Comparison of ENCODE assay signal across 27 cellular contexts in genomic region chr4:139232751-139233150, GRCh38. TPM values are rescaled to one million over a fixed set of nuclear protein-coding genes. Genes with fewer than 3 reads are reported as not detected.
"Had no signal": no experiment of that assay in that cellular context is flagged by ENCODE, and none has a peak within 500 bp of the region (broad histone marks: within the 10 kb centered on the region; RNA-seq: fewer than 3 reads in every experiment).

No MANE protein-coding gene starts in this region.

- H3K9me3 ChIP-seq: Peyer's patch, SK-N-SH had no signal

- FAIRE-seq: HepG2 had no signal

- H3K4me2 ChIP-seq: PC-9, SK-N-SH had no signal

- H2AFZ ChIP-seq: PC-9 had no signal

- H3K4me1 ChIP-seq: Peyer's patch had no signal

- DNase-seq: IMR-90, Kasumi-1, KG1, NCI-H1092, NCI-H1105 treated with DMSO at 0.1 percent for 48 hours, NCI-H1417 treated with DMSO at 0.1 percent for 48 hours, NCI-H146, NCI-H1694 treated with DMSO at 0.1 percent for 48 hours, NCI-H1930, NCI-H2081 treated with DMSO at 0.1 percent for 48 hours, NCI-H2171, NCI-H226, NCI-H446, NCI-H510A, NCI-H524 treated with DMSO at 0.1 percent for 48 hours, NCI-H69, NCI-H774, OCI-M1, PC-9, Peyer's patch, Right ventricle myocardium superior, SK-N-SH, T-helper 1 cell had no signal

- H3K27ac ChIP-seq: PC-9, Peyer's patch had no signal

- H3K27me3 ChIP-seq: Peyer's patch had no signal

- H3K9ac ChIP-seq: SK-N-SH had no signal

- H3K36me3 ChIP-seq: Peyer's patch had no signal

- H3K9me2 ChIP-seq: SK-N-SH had no signal

- H3K4me3 ChIP-seq: PC-9, Peyer's patch had no signal

RNA-seq across cellular contexts. Expression of gene MGARP, which starts 47.3 kb away (rescaled TPM):
- total RNA-seq: HT1080, MCF 10A, PC-9, Peyer's patch, SK-MEL-5 had no signal
